ENCODE assay signal across 9 cellular contexts in the genomic region with DNA sequence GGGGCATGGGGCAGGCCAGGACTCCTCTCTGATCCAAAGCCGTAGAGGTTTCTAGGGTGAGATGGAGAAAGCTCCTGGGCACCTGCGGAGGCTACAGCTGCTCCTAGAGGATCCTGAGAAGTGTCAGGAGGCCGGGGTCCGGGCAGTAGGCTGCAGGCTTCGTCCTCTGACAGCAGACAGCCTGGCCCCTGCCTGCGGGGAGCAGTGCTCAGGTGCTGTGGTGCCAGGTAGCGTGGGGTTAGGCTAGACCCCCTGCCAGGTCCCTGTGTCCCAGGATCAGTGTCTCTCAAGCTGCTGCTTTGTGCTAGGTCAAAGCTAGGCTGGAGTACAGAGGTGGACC. TPM values are rescaled to one million over a fixed set of nuclear protein-coding genes. Genes with fewer than 3 reads are reported as not detected.
DNase-seq lines count a peak whose midpoint lies in the region; ATAC-seq, FAIRE-seq and TF ChIP-seq lines count a peak whose summit lies in the region.
"Had no signal": no experiment of that assay in that cellular context is flagged by ENCODE, and none has a peak within 500 bp of the region (broad histone marks: within the 10 kb centered on the region; RNA-seq: fewer than 3 reads in every experiment).

No MANE protein-coding gene starts in this region.

- H3K36me3 ChIP-seq in A673 (ENCODE audit: insufficient read depth, low read length, poor library complexity, severe bottlenecking) (peaks cover 18% of the 10 kb centered on the region), lower lobe of right lung (peaks cover 48% of the 10 kb centered on the region)

- H3K27ac ChIP-seq in A673 (ENCODE audit: low read depth, low read length, poor library complexity, severe bottlenecking) (no peak overlapping the region), lower lobe of right lung (peak overlapping the region; percentile 94)

- TF ChIP-seq POLR2A in GM12891 (IDR thresholded peaks at IDR 0.05; ENCODE audit: low read depth, low read length), result no peak

- peaks cover 26% of the 10 kb centered on the region for H3K27me3 Mint-ChIP-seq in HFFc6 (ENCODE audit: insufficient read depth)

- in situ Hi-C loops in astrocyte of the spinal cord (cut with HindIII; ENCODE audit: low sequenced_read_pairs), result no loop called here

- H3K4me3 ChIP-seq in A673 (ENCODE audit: low read depth, low read length, poor library complexity, severe bottlenecking) (peak overlapping the region; percentile 63), astrocyte of the spinal cord (ENCODE audit: low read depth, low read length) (peak overlapping the region; percentile 72), lower lobe of right lung (peak overlapping the region; percentile 98)

- no peak for DNase-seq in A673 (ENCODE audit: low spot score)
- no peak for DNase-seq in HFFc6
- no peak for DNase-seq in astrocyte of the spinal cord (ENCODE audit: low read depth, low spot score)
- no peak for DNase-seq in lower lobe of right lung
- DNase-seq in GM12891 (ENCODE audit: insufficient read length, low spot score), result no peak
- DNase-seq in NCI-H1092 treated with DMSO at 0.1 percent for 48 hours (lab: John Stamatoyannopoulos, UW), result no peak
- DNase-seq in GM10248 (ENCODE audit: extremely low spot score), result no peak
- DNase-seq: activated CD4-positive, alpha-beta T cell treated with anti-CD3 and anti-CD28 coated beads for 1 hour had no signal

- TF ChIP-seq CTCF in A673 (conservative IDR thresholded peaks at IDR 0.05; ENCODE audit: low read depth, low read length) (no peak), HFFc6 (IDR thresholded peaks at IDR 0.05) (no peak), astrocyte of the spinal cord (IDR thresholded peaks at IDR 0.05; ENCODE audit: low read depth, low read length) (no peak), lower lobe of right lung (IDR thresholded peaks at IDR 0.05) (no peak), GM10248 (IDR thresholded peaks at IDR 0.05; ENCODE audit: control extremely low read depth, extremely low read depth, low read depth, missing control alignments) (no peak)

- peaks cover 7% of the 10 kb centered on the region for H3K36me3 Mint-ChIP-seq in HFFc6 (ENCODE audit: low read depth)

- H3K4me1 ChIP-seq in A673 (ENCODE audit: insufficient read depth, low read length, poor library complexity, severe bottlenecking) (peaks cover 4% of the 10 kb centered on the region), lower lobe of right lung (peaks cover 37% of the 10 kb centered on the region)

- ATAC-seq in lower lobe of right lung (no peak), HG03460 (IDR thresholded peaks at IDR 0.05; ENCODE audit: unreplicated experiment) (no peak)

- H3K9me3 ChIP-seq in A673 (ENCODE audit: low read depth, low read length, poor library complexity, severe bottlenecking) (no peaks in the 10 kb centered on the region), lower lobe of right lung (no peaks in the 10 kb centered on the region)

- peak overlapping the region; percentile 95 for H3K4me3 Mint-ChIP-seq in HFFc6

- no peak overlapping the region for H3K27ac Mint-ChIP-seq in HFFc6

- H3K27me3 ChIP-seq in A673 (replicated peaks; ENCODE audit: insufficient read depth, low read depth, low read length, poor library complexity), result no peaks in the 10 kb centered on the region
- no peaks in the 10 kb centered on the region for H3K27me3 ChIP-seq in lower lobe of right lung (ENCODE audit: low read depth)

- CTCF ChIA-PET in A673 (lab: Charles Lee) (no interaction called here), GM10248 (lab: Yijun Ruan, JAX) (interaction anchor here (0.7 to 1.4 kb wide), 4 partner anchors 8 to 42 kb away, joined by 3 to 17 read pairs (median 6); a partner anchor contains a TSS)

- no peaks in the 10 kb centered on the region for H3K9me3 Mint-ChIP-seq in HFFc6

- no peak for FAIRE-seq in GM12891 (lab: Jason Lieb, UNC)

- POLR2A ChIA-PET in A673 (lab: Charles Lee; ENCODE audit: low non-redundant PET) (no interaction called here), GM10248 (lab: Yijun Ruan, JAX) (interaction anchor here (0.9 kb wide), 1 partner anchor 190 kb away, joined by 3 read pairs; a partner anchor contains a TSS)

- intact Hi-C loops in A673 (cut with micrococcal nuclease; ENCODE audit: unreplicated experiment) (loop anchor here (10.0 kb wide), 1 partner anchor 50 kb away; a partner anchor contains a TSS), lower lobe of right lung (cut with DNase I) (no loop called here)

- no TSS peak for BruUV-seq in A673 (replicated peaks; lab: Mats Ljungman, UMichigan)

- H3K4me1 Mint-ChIP-seq in HFFc6 (ENCODE audit: low read depth), result peaks cover 17% of the 10 kb centered on the region

TF ChIP-seq in GM12891, 5 proteins besides CTCF, POLR2A, EP300 and RAD21:
- TF ChIP-seq POU2F2 (IDR thresholded peaks at IDR 0.05; ENCODE audit: low read depth, low read length) (no peak), TAF1 (IDR thresholded peaks at IDR 0.05; ENCODE audit: low read depth, low read length) (no peak), SPI1 (IDR thresholded peaks at IDR 0.05; ENCODE audit: low read depth, low read length) (no peak), POLR2AphosphoS5 (IDR thresholded peaks at IDR 0.05; ENCODE audit: low read depth, low read length) (no peak), PAX5 (IDR thresholded peaks at IDR 0.05; ENCODE audit: insufficient read depth, low read length, severe bottlenecking) (no peak)

RNA-seq across cellular contexts. Expression of a gene that starts 1.5 kb away (rescaled TPM):
- total RNA-seq in A673 (2021) (247 and 250 TPM in 2 replicates), lower lobe of right lung (58.0 TPM)
- total RNA-seq in HFFc6 (2021; fragmentation: NEBNext Ultra II Directional; extraction: Animal tissue kit (Norgen Biotek cat#: 25700)), result 100 to 1,000 TPM; 122 to 161 (median 132) TPM
- 110 TPM for polyA plus RNA-seq in GM12891 (2012; ENCODE audit: low read depth, missing spikeins)

RNA-seq across cellular contexts. Expression of a gene that starts 1.8 kb away (rescaled TPM):
- total RNA-seq in A673 (2021) (19.5 and 19.9 TPM in 2 replicates), lower lobe of right lung (15.5 TPM)
- total RNA-seq in HFFc6 (2021; fragmentation: NEBNext Ultra II Directional; extraction: Animal tissue kit (Norgen Biotek cat#: 25700)), result 10 to 100 TPM; 11.4 to 16.1 (median 12.3) TPM
- 12.3 TPM for polyA plus RNA-seq in GM12891 (2012; ENCODE audit: low read depth, missing spikeins)

RNA-seq across cellular contexts. Expression of a gene that starts 3.1 kb away (rescaled TPM):
- total RNA-seq in A673 (2021), result 35.3 and 40.8 TPM in 2 replicates
- 10 to 100 TPM; 28.2 to 61.0 (median 31.3) TPM for total RNA-seq in HFFc6 (2021; fragmentation: NEBNext Ultra II Directional; extraction: Animal tissue kit (Norgen Biotek cat#: 25700))
- 56.5 TPM for total RNA-seq in lower lobe of right lung
- polyA plus RNA-seq in GM12891 (2012; ENCODE audit: low read depth, missing spikeins), result 62.8 TPM

RNA-seq across cellular contexts. Expression of a gene that starts 7.9 kb away (rescaled TPM):
- total RNA-seq in A673 (2021) (15.0 and 20.8 TPM in 2 replicates), lower lobe of right lung (44.2 TPM)
- total RNA-seq in HFFc6 (2021; fragmentation: NEBNext Ultra II Directional; extraction: Animal tissue kit (Norgen Biotek cat#: 25700)), result 10 to 100 TPM; 12.3 to 15.8 (median 13.9) TPM
- polyA plus RNA-seq in GM12891 (2012; ENCODE audit: low read depth, missing spikeins), result 16.3 TPM

RNA-seq across cellular contexts. Expression of a gene that starts 8.3 kb away (rescaled TPM):
- total RNA-seq in A673 (2021) (76.0 and 76.6 TPM in 2 replicates), lower lobe of right lung (36.0 TPM)
- 10 to 100 TPM; 41.5 to 53.8 (median 43.5) TPM for total RNA-seq in HFFc6 (2021; fragmentation: NEBNext Ultra II Directional; extraction: Animal tissue kit (Norgen Biotek cat#: 25700))
- polyA plus RNA-seq in GM12891 (2012; ENCODE audit: low read depth, missing spikeins), result 43.5 TPM
